ENCODE assay signal across 13 cellular contexts in the genomic region with DNA sequence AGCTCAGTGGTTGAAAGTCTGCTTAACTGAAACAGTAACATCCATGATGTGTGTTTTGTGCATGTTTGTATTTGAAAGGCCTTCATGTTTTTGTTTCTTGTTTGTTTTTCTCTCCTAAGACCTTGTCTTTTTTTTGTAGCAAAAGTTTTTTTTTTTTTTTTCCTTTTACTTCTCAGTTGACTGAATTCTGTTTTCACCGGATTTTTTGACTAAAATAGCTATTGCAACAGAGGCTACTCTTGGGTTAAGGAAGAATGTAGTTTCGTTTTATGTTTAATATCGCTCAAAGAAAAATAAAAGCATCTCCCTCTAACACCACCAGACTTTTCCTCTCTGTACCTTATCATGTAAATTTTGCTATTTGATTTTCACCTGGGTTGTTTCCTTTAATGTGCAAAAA. TPM values are rescaled to one million over a fixed set of nuclear protein-coding genes. Genes with fewer than 3 reads are reported as not detected.
A peak's percentile ranks its signal among the peaks of the same experiment; 100 is the strongest.
DNase-seq lines count a peak whose midpoint lies in the region; FAIRE-seq and TF ChIP-seq lines count a peak whose summit lies in the region.
"Had no signal": no experiment of that assay in that cellular context is flagged by ENCODE, and none has a peak within 500 bp of the region (broad histone marks: within the 10 kb centered on the region; RNA-seq: fewer than 3 reads in every experiment).

No MANE protein-coding gene starts in this region.

- H3K36me3 Mint-ChIP-seq in MCF 10A (ENCODE audit: insufficient read depth, unreplicated experiment), result peaks cover 17% of the 10 kb centered on the region
- H3K36me3 Mint-ChIP-seq in activated naive CD8-positive, alpha-beta T cell treated with anti-CD3 and anti-CD28 coated beads for 36 hours, result peaks cover 84% of the 10 kb centered on the region

- no peak for TF ChIP-seq POLR2A in breast epithelium (IDR thresholded peaks at IDR 0.05)
- TF ChIP-seq POLR2A in tibial nerve (IDR thresholded peaks at IDR 0.05), result no peak

- FAIRE-seq in kidney (lab: Jason Lieb, UNC), result peak; percentile 8
- FAIRE-seq: keratinocyte had no signal

- no peaks in the 10 kb centered on the region for H3K27me3 ChIP-seq in breast epithelium
- H3K27me3 ChIP-seq in tibial nerve, result no peaks in the 10 kb centered on the region

- intact Hi-C loops in breast epithelium (cut with DNase I; ENCODE audit: low total_unique reads) (loop anchor here (10.0 kb wide), 1 partner anchor 71 kb away; no protein-coding TSS in a partner anchor), MCF 10A (cut with micrococcal nuclease) (no loop called here), kidney (cut with DNase I) (no loop called here)

- peak overlapping the region in 1 of 2 donors; percentile 23 for H3K9ac ChIP-seq in kidney (ENCODE audit: low read length in 2 of 2)

- no peaks in the 10 kb centered on the region for H3K4me1 Mint-ChIP-seq in MCF 10A (ENCODE audit: insufficient read depth, unreplicated experiment)
- H3K4me1 Mint-ChIP-seq in activated naive CD8-positive, alpha-beta T cell treated with anti-CD3 and anti-CD28 coated beads for 36 hours, result peaks cover 52% of the 10 kb centered on the region

- H3K4me3 Mint-ChIP-seq in MCF 10A (ENCODE audit: unreplicated experiment), result no peak overlapping the region
- peak overlapping the region; percentile 25 for H3K4me3 Mint-ChIP-seq in activated naive CD8-positive, alpha-beta T cell treated with anti-CD3 and anti-CD28 coated beads for 36 hours

- H3K9me3 Mint-ChIP-seq in MCF 10A (ENCODE audit: unreplicated experiment), result peaks cover 7% of the 10 kb centered on the region
- peaks cover 33% of the 10 kb centered on the region for H3K9me3 Mint-ChIP-seq in activated naive CD8-positive, alpha-beta T cell treated with anti-CD3 and anti-CD28 coated beads for 36 hours

- WGBS in tibial nerve, 2 donors, result 20 to 37% methylated on average over 3 of the region's 3 CpGs

- no peak for TF ChIP-seq EP300 in tibial nerve (IDR thresholded peaks at IDR 0.05)

- CTCF ChIA-PET in MCF 10A (lab: Yijun Ruan, JAX), result interaction anchor here (0.6 to 1.4 kb wide), 3 partner anchors 15 to 402 kb away, joined by 3 read pairs; no protein-coding TSS in a partner anchor

- BruUV-seq in MCF 10A (replicated peaks; lab: Mats Ljungman, UMichigan), result no TSS peak

- peak overlapping the region in 2 of 3 donors; percentile 9 to 39 for H3K4me3 ChIP-seq in breast epithelium
- H3K4me3 ChIP-seq in kidney (ENCODE audit: low read length in 2 of 2), result no peak overlapping the region
- H3K4me3 ChIP-seq in tibial nerve, result peak overlapping the region in 1 of 4 donors; percentile 24

- POLR2A ChIA-PET in MCF 10A (lab: Yijun Ruan, JAX), result interaction anchor here (0.7 to 1.5 kb wide), 3 partner anchors 15 to 366 kb away, joined by 3 to 4 read pairs (median 3); a partner anchor contains a TSS

- no peak for DNase-seq in breast epithelium (ENCODE audit: low spot score in 2 of 2)
- DNase-seq in MCF 10A (ENCODE audit: unreplicated experiment), result no peak
- DNase-seq in activated naive CD8-positive, alpha-beta T cell treated with anti-CD3 and anti-CD28 coated beads for 36 hours, result no peak
- DNase-seq in kidney, result no peak
- DNase-seq in tibial nerve (ENCODE audit: low spot score in 2 of 2), result no peak
- DNase-seq in GM20000 (ENCODE audit: low spot score), result no peak
- DNase-seq in GM03348 (ENCODE audit: low spot score), result no peak
- no peak for DNase-seq in stimulated activated CD4-positive, alpha-beta T cell treated with anti-CD3 and anti-CD28 coated beads, Interleukin-1b, Interleukin-23, amount 100 ng/mL, for 48 hours
- DNase-seq: NCI-H345, retina had no signal

- H3K4me1 ChIP-seq in breast epithelium (no peaks in the 10 kb centered on the region), kidney (ENCODE audit: control insufficient read depth in 1 of 2, insufficient read depth in 1 of 2, low read depth in 1 of 2, low read length in 2 of 2) (no peaks in the 10 kb centered on the region), tibial nerve (peaks cover 0 to 30% (median 18%) of the 10 kb centered on the region in 4 donors)

- H3K9me3 ChIP-seq in breast epithelium, result peaks cover 4 to 13% of the 10 kb centered on the region in 2 donors
- H3K9me3 ChIP-seq in kidney (ENCODE audit: control insufficient read depth in 1 of 2, low read length in 2 of 2), result peaks cover 0 to 8% of the 10 kb centered on the region in 2 donors
- H3K9me3 ChIP-seq in tibial nerve, result peaks cover 0 to 20% (median 0%) of the 10 kb centered on the region in 4 donors

- H3K27me3 Mint-ChIP-seq in MCF 10A (ENCODE audit: insufficient read depth, unreplicated experiment), result no peaks in the 10 kb centered on the region
- H3K27me3 Mint-ChIP-seq in activated naive CD8-positive, alpha-beta T cell treated with anti-CD3 and anti-CD28 coated beads for 36 hours, result no peaks in the 10 kb centered on the region

- peak overlapping the region; percentile 68 to 70 for H3K27ac ChIP-seq in breast epithelium
- H3K27ac ChIP-seq in kidney (ENCODE audit: low read depth in 2 of 2, low read length in 2 of 2), result no peak overlapping the region
- peak overlapping the region in 3 of 4 donors; percentile 75 to 87 (median 77) for H3K27ac ChIP-seq in tibial nerve

- H3K27ac Mint-ChIP-seq in MCF 10A (ENCODE audit: low read depth, unreplicated experiment), result no peak overlapping the region
- H3K27ac Mint-ChIP-seq in activated naive CD8-positive, alpha-beta T cell treated with anti-CD3 and anti-CD28 coated beads for 36 hours, result peak overlapping the region; percentile 58

- H3K36me3 ChIP-seq in breast epithelium (no peaks in the 10 kb centered on the region), kidney (ENCODE audit: control insufficient read depth in 1 of 2, insufficient read depth in 2 of 2, low read length in 2 of 2) (peaks cover 6 to 13% of the 10 kb centered on the region in 2 donors), tibial nerve (peaks cover 0 to 44% (median 9%) of the 10 kb centered on the region in 3 donors)

- no peak for TF ChIP-seq CTCF in breast epithelium (IDR thresholded peaks at IDR 0.05)
- TF ChIP-seq CTCF in MCF 10A (IDR thresholded peaks at IDR 0.05; ENCODE audit: unreplicated experiment), result no peak
- TF ChIP-seq CTCF in kidney (IDR thresholded peaks at IDR 0.05; ENCODE audit: borderline replicate concordance, extremely low read depth, insufficient read depth), result no peak
- TF ChIP-seq CTCF in tibial nerve (IDR thresholded peaks at IDR 0.05), result no peak
- TF ChIP-seq CTCF in GM20000 (IDR thresholded peaks at IDR 0.05; ENCODE audit: extremely low read depth, missing control alignments), result no peak

RNA-seq across cellular contexts. Expression of a gene that starts 15.1 kb away (rescaled TPM):
- total RNA-seq in breast epithelium, result 10 to 100 TPM; 21.2 to 59.7 (median 25.6) TPM
- 7.2 and 9.6 TPM in 2 replicates for total RNA-seq in MCF 10A (2022)
- total RNA-seq in activated naive CD8-positive, alpha-beta T cell treated with anti-CD3 and anti-CD28 coated beads for 36 hours, result 10 to 100 TPM; 54.9 to 55.8 TPM
- total RNA-seq in kidney, result 30.2 TPM
- polyA plus RNA-seq in kidney (ENCODE audit: insufficient read depth, low read depth, low replicate concordance), result 5.5 TPM
- total RNA-seq in tibial nerve, result 10 to 100 TPM in 3 of 4 donors, 1 to 10 TPM in 1; 9.2 to 24.9 (median 19.6) TPM

RNA-seq across cellular contexts. Expression of a gene that starts 46.2 kb away (rescaled TPM):
- total RNA-seq in breast epithelium (10 to 100 TPM in 1 of 3 donors, 1 to 10 TPM in 1, under 1 TPM in 1; 0.48 to 13.1 (median 10.0) TPM), MCF 10A (2022) (not detected in 2 replicates), kidney (not detected), tibial nerve (not detected)
- not detected for total RNA-seq in activated naive CD8-positive, alpha-beta T cell treated with anti-CD3 and anti-CD28 coated beads for 36 hours
- polyA plus RNA-seq in kidney (ENCODE audit: insufficient read depth, low read depth, low replicate concordance), result 0.84 TPM
- total RNA-seq: dermis microvascular lymphatic vessel endothelial cell, SK-MEL-5 had no signal
- polyA plus RNA-seq: keratinocyte had no signal

RNA-seq across cellular contexts. Expression of a gene that starts 54.3 kb away (rescaled TPM):
- total RNA-seq in breast epithelium (not detected), MCF 10A (2022) (not detected in 2 replicates), kidney (not detected), tibial nerve (1 to 10 TPM in 1 of 4 donors, not detected in 3; 4.2 TPM)
- not detected for total RNA-seq in activated naive CD8-positive, alpha-beta T cell treated with anti-CD3 and anti-CD28 coated beads for 36 hours
- not detected for polyA plus RNA-seq in kidney (ENCODE audit: insufficient read depth, low read depth, low replicate concordance)
- total RNA-seq: dermis microvascular lymphatic vessel endothelial cell, SK-MEL-5 had no signal
- polyA plus RNA-seq: keratinocyte had no signal

Comparison
In these comparisons a context has a peak if more than half of its experiments do, and no peak if none do; other contexts are left out.
1. H3K27ac ChIP-seq: peak in breast epithelium (2 of 2) and tibial nerve (3 of 4); none in kidney (0 of 2).
2. H3K4me3 ChIP-seq: peak in breast epithelium (2 of 3); none in kidney (0 of 2).